14 cellular contexts compared by ENCODE assay signal in the genomic region with DNA sequence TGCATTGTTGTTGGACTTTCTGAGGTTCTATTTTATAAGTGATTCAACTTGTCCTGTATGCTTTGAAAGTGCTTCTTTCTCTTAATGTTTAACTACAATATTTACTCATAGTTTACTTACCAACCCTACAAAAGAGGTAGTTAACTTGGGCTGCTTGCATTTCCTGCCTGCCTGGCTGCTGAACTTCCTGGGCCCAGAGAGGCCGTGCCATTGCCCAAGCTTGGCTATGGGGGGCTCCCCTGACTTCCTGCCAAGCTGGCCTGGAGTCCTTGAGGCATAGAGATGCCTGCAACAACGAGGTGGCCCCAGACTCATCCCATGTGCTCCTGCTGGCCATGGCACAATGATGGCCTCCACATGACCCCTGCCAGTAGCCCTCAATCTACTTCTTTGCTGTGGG.
A peak's percentile ranks its signal among the peaks of the same experiment; 100 is the strongest.
DNase-seq lines count a peak whose midpoint lies in the region; ATAC-seq, FAIRE-seq and TF ChIP-seq lines count a peak whose summit lies in the region.
"Had no signal": no experiment of that assay in that cellular context is flagged by ENCODE, and none has a peak within 500 bp of the region (broad histone marks: within the 10 kb centered on the region; RNA-seq: fewer than 3 reads in every experiment).

No MANE protein-coding gene starts in this region.

- H3K27ac ChIP-seq in H1 (ENCODE audit: low read depth, low read length), result no peak overlapping the region
- H3K27ac ChIP-seq: HL-60 had no signal

- 33% methylated on average over 2 of the region's 2 CpGs; no CpG with 5 or more reads in 1 of the 2 experiments for WGBS in H1 (ENCODE audit: extremely low coverage in 1 of 2, insufficient coverage in 1 of 2, insufficient read length in 1 of 2, insufficient replicate concordance in 2 of 2, low coverage in 1 of 2, low lambda C conversion rate in 2 of 2, missing lambda C conversion rate in 1 of 2), 2 experiments

- H2AFZ ChIP-seq in H1 (ENCODE audit: low read length), result no peak overlapping the region

- no peak overlapping the region for H2AK5ac ChIP-seq in H1 (ENCODE audit: low read depth, low read length)

- no peaks in the 10 kb centered on the region for H3K79me1 ChIP-seq in H1 (ENCODE audit: low read depth, low read length)

- POLR2A ChIA-PET in H1 (lab: Charles Lee; ENCODE audit: partially characterized antibody), result no interaction called here

- H3K79me2 ChIP-seq in H1 (ENCODE audit: control insufficient read depth in 1 of 2, insufficient read depth in 2 of 2, low read length in 2 of 2), result no peaks in the 10 kb centered on the region

- 0 out of 2 replicates have a peak, but pooled peaks cover 3% of the 10 kb centered on the region for H3K23me2 ChIP-seq in H1 (ENCODE audit: low read depth, low read length)

- no peak overlapping the region for H4K91ac ChIP-seq in H1 (replicated peaks; ENCODE audit: insufficient read length, low read length)

- no peak overlapping the region for H2BK120ac ChIP-seq in H1 (replicated peaks; ENCODE audit: low read depth, low read length)

- no peak overlapping the region for H3K14ac ChIP-seq in H1 (ENCODE audit: insufficient read length)

- no peak overlapping the region for H4K8ac ChIP-seq in H1 (ENCODE audit: extremely low read depth, insufficient read depth, low read length)

- no peaks in the 10 kb centered on the region for H4K20me1 ChIP-seq in H1 (replicated peaks in 1 of 2; ENCODE audit: control insufficient read depth in 1 of 2, insufficient read depth in 2 of 2, low read length in 2 of 2)

- CTCF ChIA-PET in H1 (lab: Charles Lee; ENCODE audit: partially characterized antibody), result no interaction called here

- DNase-seq in H1 (ENCODE audit: low read depth in 1 of 2, low spot score in 2 of 2) (no peak), NCI-H69 (lab: John Stamatoyannopoulos, UW) (no peak), H54 (ENCODE audit: insufficient read length, low spot score) (no peak), ureter (ENCODE audit: low spot score) (no peak), NCI-H146 (lab: John Stamatoyannopoulos, UW) (no peak)
- DNase-seq: activated naive CD8-positive, alpha-beta T cell treated with anti-CD3 and anti-CD28 coated beads, Interleukin-2, amount 10 ng/mL, durations not matched to agents 7 days and 5 days; BE2C; MG63; stimulated activated CD4-positive, alpha-beta T cell treated with anti-CD3 and anti-CD28 coated beads, Interleukin-4, amount 100 ng/mL, for 4 hours had no signal

- H2BK12ac ChIP-seq in H1 (ENCODE audit: low read depth, low read length), result no peak overlapping the region

- no peak overlapping the region for H3K18ac ChIP-seq in H1 (ENCODE audit: extremely low read depth, low read length)

- no peaks in the 10 kb centered on the region for H3K27me3 ChIP-seq in H1 (replicated peaks in 1 of 4; ENCODE audit: control insufficient read depth in 3 of 4, extremely low read depth in 1 of 4, insufficient read depth in 3 of 4, low read length in 3 of 4)
- H3K27me3 ChIP-seq: BE2C had no signal

- H2BK5ac ChIP-seq in H1 (ENCODE audit: low read depth, low read length), result no peak overlapping the region

- no peaks in the 10 kb centered on the region for H3K36me3 ChIP-seq in H1 (ENCODE audit: control insufficient read depth in 2 of 4, insufficient read depth in 4 of 4, low read length in 3 of 4)
- H3K36me3 ChIP-seq: BE2C, MG63 had no signal

- no peak overlapping the region for H2BK20ac ChIP-seq in H1 (ENCODE audit: low read length)

- no peak for FAIRE-seq in H1 (lab: Jason Lieb, UNC)
- no peak for FAIRE-seq in H54 (lab: Jason Lieb, UNC)

- H3K4ac ChIP-seq in H1 (replicated peaks; ENCODE audit: insufficient read length, low read depth, low read length), result no peak overlapping the region

- no peak overlapping the region for H3K9ac ChIP-seq in H1 (replicated peaks in 1 of 4; ENCODE audit: extremely low read depth in 1 of 4, low read depth in 3 of 4, low read length in 3 of 4)

- ATAC-seq in GM18858 (IDR thresholded peaks at IDR 0.05; ENCODE audit: unreplicated experiment) (peak; percentile 85), GM21447 (IDR thresholded peaks at IDR 0.05; ENCODE audit: unreplicated experiment) (peak; percentile 95), HG03095 (IDR thresholded peaks at IDR 0.05; ENCODE audit: unreplicated experiment) (peak; percentile 96)
- ATAC-seq: Panc1 had no signal

- TF ChIP-seq POLR2A in H1 (IDR thresholded peaks at IDR 0.05; ENCODE audit: control extremely low read depth in 1 of 2, low read depth in 2 of 2, low read length in 2 of 2) (no peak), H54 (IDR thresholded peaks at IDR 0.05; ENCODE audit: low read depth, low read length) (no peak)

- H3K9me3 ChIP-seq in H1 (ENCODE audit: insufficient read depth in 2 of 2, low read depth in 1 of 2, low read length in 1 of 2), result no peaks in the 10 kb centered on the region
- H3K9me3 ChIP-seq: BE2C, MG63 had no signal

- TF ChIP-seq RAD21 in H1 (IDR thresholded peaks at IDR 0.05 in 1 of 2, conservative IDR thresholded peaks at IDR 0.05 in 1 of 2; ENCODE audit: low read depth in 2 of 2, low read length in 2 of 2), result no peak

- no peak for TF ChIP-seq CTCF in H1 (IDR thresholded peaks at IDR 0.05; ENCODE audit: control extremely low read depth in 1 of 3, insufficient read depth in 1 of 3, low read depth in 1 of 3, low read length in 3 of 3)

- H2BK15ac ChIP-seq in H1 (ENCODE audit: low read length), result no peak overlapping the region

- no peak overlapping the region for H3K23ac ChIP-seq in H1 (ENCODE audit: insufficient read length)

- H3K4me1 ChIP-seq in H1 (replicated peaks in 1 of 4; ENCODE audit: control insufficient read depth in 3 of 4, insufficient read depth in 4 of 4, low read length in 3 of 4), result peaks cover 0 to 2% (median 0%) of the 10 kb centered on the region in 4 experiments; a peak in 1 of 7 replicates
- H3K4me1 ChIP-seq: BE2C had no signal

- no peak overlapping the region for H3K56ac ChIP-seq in H1 (replicated peaks; ENCODE audit: insufficient read length, low read depth, low read length)

- H3K4me2 ChIP-seq in H1 (ENCODE audit: insufficient read depth in 1 of 2, low read depth in 2 of 2, low read length in 2 of 2), result no peak overlapping the region

- H4K5ac ChIP-seq in H1 (ENCODE audit: insufficient read length, low read depth, low read length), result no peak overlapping the region

- TF ChIP-seq EP300 in H1 (IDR thresholded peaks at IDR 0.05; ENCODE audit: borderline replicate concordance in 1 of 2, low read depth in 2 of 2, low read length in 2 of 2), result no peak

- no peak overlapping the region for H3K4me3 ChIP-seq in H1 (ENCODE audit: extremely low read depth in 1 of 4, insufficient read depth in 2 of 4, low read depth in 3 of 4, low read length in 4 of 4)
- H3K4me3 ChIP-seq: MG63 had no signal

TF ChIP-seq in H1, 55 proteins besides CTCF, POLR2A, EP300 and RAD21:
- TF ChIP-seq MAX (IDR thresholded peaks at IDR 0.05) (0 out of 2 replicates have a peak, but pooled peaks have one; percentile 14), NANOG (IDR thresholded peaks at IDR 0.05; ENCODE audit: insufficient read depth, low read depth, low read length, poor library complexity, severe bottlenecking) (no peak)
TF ChIP-seq in H1: peak in this region for 1.
